ENCODE assay signal across 26 cellular contexts in the genomic region with DNA sequence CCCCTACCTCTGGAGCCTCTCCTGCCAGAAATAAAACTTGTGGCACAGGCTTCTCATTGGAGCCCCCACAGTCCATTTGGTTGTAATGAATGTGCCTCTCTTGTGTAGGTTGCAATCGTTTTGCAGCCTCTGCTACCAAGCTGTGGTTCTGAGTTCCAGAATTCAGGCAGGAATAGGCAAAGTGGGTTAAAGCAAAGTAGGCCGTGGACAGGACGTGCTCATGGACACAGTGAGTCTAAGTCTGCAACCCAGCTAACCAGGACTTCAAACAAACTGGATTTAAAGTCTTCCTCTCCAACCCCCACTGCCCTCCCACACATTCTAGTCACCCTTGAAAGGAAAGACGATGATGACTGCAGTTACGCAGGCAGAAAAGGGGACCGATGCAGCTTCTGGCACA.
"Had no signal": no experiment of that assay in that cellular context is flagged by ENCODE, and none has a peak within 500 bp of the region (broad histone marks: within the 10 kb centered on the region; RNA-seq: fewer than 3 reads in every experiment).

No MANE protein-coding gene starts in this region.

- FAIRE-seq: endometrium, islet of Langerhans had no signal

- H3K4me3 ChIP-seq: coronary artery, esophagus squamous epithelium, heart right ventricle, left ventricle myocardium inferior, lower lobe of right lung, prostate gland, right atrium auricular region, thoracic aorta, tibial nerve had no signal

- H3K4me1 ChIP-seq: lower lobe of right lung, prostate gland had no signal

- H3K27ac ChIP-seq: coronary artery, esophagus squamous epithelium, heart right ventricle, left ventricle myocardium inferior, lower lobe of right lung, neutrophil, prostate gland, right atrium auricular region, thoracic aorta, tibial nerve had no signal

- H3K9me3 ChIP-seq: esophagus squamous epithelium, heart right ventricle, left ventricle myocardium inferior, lower lobe of right lung, neutrophil, prostate gland, right atrium auricular region, thoracic aorta, tibial nerve had no signal

- DNase-seq: dermis blood vessel endothelial cell; effector memory CD8-positive, alpha-beta T cell; erythroblast; esophagus squamous epithelium; foreskin melanocyte; glutamatergic neuron; heart right ventricle; hippocampal formation; left cardiac atrium; left ventricle myocardium inferior; lower lobe of right lung; natural killer cell; stimulated activated CD4-positive, alpha-beta T cell treated with anti-CD3 and anti-CD28 coated beads, Interleukin-2, amount 100 ng/mL, for 24 hours; stimulated activated CD4-positive, alpha-beta T cell treated with anti-CD3 and anti-CD28 coated beads, Interleukin-4, amount 100 ng/mL, for 24 hours; stimulated activated naive CD4-positive, alpha-beta T cell treated with Interleukin-2 at 50 U/mL for 16 hours; substantia nigra had no signal

- ATAC-seq: effector memory CD8-positive, alpha-beta T cell; heart right ventricle; left cardiac atrium; lower lobe of right lung; natural killer cell; sciatic nerve; stimulated activated effector memory CD8-positive, alpha-beta T cell treated with anti-CD3 and anti-CD28 coated beads, Interleukin-12 subunit alpha, Interleukin-12 subunit beta, amount 100 ng/mL, for 72 hours had no signal

- H3K27me3 ChIP-seq: esophagus squamous epithelium, heart right ventricle, neutrophil, right atrium auricular region, tibial nerve had no signal

- H3K36me3 ChIP-seq: esophagus squamous epithelium, heart right ventricle, left ventricle myocardium inferior, lower lobe of right lung, neutrophil, prostate gland, right atrium auricular region, thoracic aorta, tibial nerve had no signal
